ENCODE assay signal across 1 cellular context in the genomic region with DNA sequence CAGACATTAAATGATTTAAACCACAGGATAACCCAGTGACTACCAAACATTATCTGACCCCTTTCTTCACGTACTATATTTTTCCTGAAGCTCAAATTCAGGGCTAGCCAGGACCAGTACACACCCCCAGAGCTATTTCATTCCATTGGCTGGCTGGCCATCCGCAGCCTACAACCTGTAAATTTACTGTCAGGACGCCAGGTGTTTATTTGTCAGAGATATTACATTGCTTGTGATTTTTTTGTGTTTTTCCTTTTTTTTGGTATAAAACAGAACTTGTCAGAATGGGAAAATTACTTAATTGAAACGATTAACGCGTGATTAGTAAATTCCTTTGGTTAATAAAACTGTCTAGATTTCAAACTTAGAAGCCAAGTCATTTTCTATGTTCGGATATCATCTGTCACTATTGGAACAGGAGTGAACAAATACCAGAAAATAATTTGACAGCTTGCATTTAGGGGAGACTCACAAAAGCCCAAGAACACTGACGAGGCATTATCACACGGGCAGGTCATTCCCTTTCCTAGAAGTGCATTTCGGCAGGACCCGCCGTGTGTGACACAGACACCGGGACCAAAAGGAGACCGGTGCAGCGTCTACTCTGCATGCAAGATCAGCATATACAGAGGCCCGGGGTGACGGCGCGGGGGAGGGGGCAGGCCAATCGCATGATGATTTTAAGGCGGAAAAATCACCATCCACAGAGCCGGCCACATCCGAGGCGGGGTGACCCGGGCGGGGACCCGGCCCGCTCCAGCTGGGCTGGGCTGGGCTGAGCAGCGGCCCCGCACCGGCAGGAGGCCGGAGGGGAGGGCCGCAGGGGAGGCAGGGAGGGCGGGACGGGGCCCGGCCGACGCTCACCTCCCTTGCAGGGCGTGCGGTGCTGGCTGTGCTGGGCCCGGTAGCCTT.
A peak's percentile ranks its signal among the peaks of the same experiment; 100 is the strongest.
TF ChIP-seq lines count a peak whose summit lies in the region.

No MANE protein-coding gene starts in this region.

TF ChIP-seq in HEK293, 187 proteins besides CTCF, POLR2A, EP300 and RAD21 (continued from another document):
- TF ChIP-seq, protein P1, sequence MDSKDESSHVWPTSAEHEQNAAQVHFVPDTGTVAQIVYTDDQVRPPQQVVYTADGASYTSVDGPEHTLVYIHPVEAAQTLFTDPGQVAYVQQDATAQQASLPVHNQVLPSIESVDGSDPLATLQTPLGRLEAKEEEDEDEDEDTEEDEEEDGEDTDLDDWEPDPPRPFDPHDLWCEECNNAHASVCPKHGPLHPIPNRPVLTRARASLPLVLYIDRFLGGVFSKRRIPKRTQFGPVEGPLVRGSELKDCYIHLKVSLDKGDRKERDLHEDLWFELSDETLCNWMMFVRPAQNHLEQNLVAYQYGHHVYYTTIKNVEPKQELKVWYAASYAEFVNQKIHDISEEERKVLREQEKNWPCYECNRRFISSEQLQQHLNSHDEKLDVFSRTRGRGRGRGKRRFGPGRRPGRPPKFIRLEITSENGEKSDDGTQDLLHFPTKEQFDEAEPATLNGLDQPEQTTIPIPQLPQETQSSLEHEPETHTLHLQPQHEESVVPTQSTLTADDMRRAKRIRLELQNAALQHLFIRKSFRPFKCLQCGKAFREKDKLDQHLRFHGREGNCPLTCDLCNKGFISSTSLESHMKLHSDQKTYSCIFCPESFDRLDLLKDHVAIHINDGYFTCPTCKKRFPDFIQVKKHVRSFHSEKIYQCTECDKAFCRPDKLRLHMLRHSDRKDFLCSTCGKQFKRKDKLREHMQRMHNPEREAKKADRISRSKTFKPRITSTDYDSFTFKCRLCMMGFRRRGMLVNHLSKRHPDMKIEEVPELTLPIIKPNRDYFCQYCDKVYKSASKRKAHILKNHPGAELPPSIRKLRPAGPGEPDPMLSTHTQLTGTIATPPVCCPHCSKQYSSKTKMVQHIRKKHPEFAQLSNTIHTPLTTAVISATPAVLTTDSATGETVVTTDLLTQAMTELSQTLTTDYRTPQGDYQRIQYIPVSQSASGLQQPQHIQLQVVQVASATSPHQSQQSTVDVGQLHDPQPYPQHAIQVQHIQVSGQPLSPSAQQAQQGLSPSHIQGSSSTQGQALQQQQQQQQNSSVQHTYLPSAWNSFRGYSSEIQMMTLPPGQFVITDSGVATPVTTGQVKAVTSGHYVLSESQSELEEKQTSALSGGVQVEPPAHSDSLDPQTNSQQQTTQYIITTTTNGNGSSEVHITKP (tag by site-specific recombination; IDR thresholded peaks at IDR 0.05) = 0 out of 2 replicates have a peak, but pooled peaks have one; percentile 8
- TF ChIP-seq KLF16 (tag by site-specific recombination; IDR thresholded peaks at IDR 0.05) = peak; percentile 28; the same call in 1 of the 2 replicates
- TF ChIP-seq, protein P2, sequence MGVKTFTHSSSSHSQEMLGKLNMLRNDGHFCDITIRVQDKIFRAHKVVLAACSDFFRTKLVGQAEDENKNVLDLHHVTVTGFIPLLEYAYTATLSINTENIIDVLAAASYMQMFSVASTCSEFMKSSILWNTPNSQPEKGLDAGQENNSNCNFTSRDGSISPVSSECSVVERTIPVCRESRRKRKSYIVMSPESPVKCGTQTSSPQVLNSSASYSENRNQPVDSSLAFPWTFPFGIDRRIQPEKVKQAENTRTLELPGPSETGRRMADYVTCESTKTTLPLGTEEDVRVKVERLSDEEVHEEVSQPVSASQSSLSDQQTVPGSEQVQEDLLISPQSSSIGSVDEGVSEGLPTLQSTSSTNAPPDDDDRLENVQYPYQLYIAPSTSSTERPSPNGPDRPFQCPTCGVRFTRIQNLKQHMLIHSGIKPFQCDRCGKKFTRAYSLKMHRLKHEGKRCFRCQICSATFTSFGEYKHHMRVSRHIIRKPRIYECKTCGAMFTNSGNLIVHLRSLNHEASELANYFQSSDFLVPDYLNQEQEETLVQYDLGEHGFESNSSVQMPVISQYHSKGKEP (tag by site-specific recombination; IDR thresholded peaks at IDR 0.05) = 0 out of 2 replicates have a peak, but pooled peaks have one; percentile 46
